ENCODE assay signal across 10 cellular contexts in genomic region chr6:104623052-104623690, GRCh38.
DNase-seq lines count a peak whose midpoint lies in the region; ATAC-seq lines count a peak whose summit lies in the region.
"Had no signal": no experiment of that assay in that cellular context is flagged by ENCODE, and none has a peak within 500 bp of the region (broad histone marks: within the 10 kb centered on the region; RNA-seq: fewer than 3 reads in every experiment).

No MANE protein-coding gene starts in this region.

- no peak overlapping the region for H3K27ac ChIP-seq in CD8-positive, alpha-beta memory T cell (ENCODE audit: low read depth, low read length)

- peaks cover 4 to 20% of the 10 kb centered on the region in 2 donors for H3K27me3 Mint-ChIP-seq in CD8-positive, alpha-beta memory T cell

- H3K27ac Mint-ChIP-seq in CD8-positive, alpha-beta memory T cell, result no peak overlapping the region
- H3K27ac Mint-ChIP-seq: T-helper 1 cell treated with Interleukin-12 subunit alpha and Interleukin-12 subunit beta and Interleukin-4 antibody, amounts not matched to agents 30 μg/mL and 1 μg/mL, for 36 hours had no signal

- H3K36me3 ChIP-seq in CD8-positive, alpha-beta memory T cell (ENCODE audit: insufficient read depth, low read length), result no peaks in the 10 kb centered on the region
- H3K36me3 ChIP-seq in H7 (replicated peaks; ENCODE audit: control insufficient read depth, insufficient read depth, low read length), result no peaks in the 10 kb centered on the region

- no peak overlapping the region for H3K4me3 ChIP-seq in CD8-positive, alpha-beta memory T cell (ENCODE audit: low read length)
- no peak overlapping the region for H3K4me3 ChIP-seq in H7 (ENCODE audit: insufficient read depth, low read depth, low read length)

- no peaks in the 10 kb centered on the region for H3K27me3 ChIP-seq in CD8-positive, alpha-beta memory T cell (ENCODE audit: insufficient read depth, low read length, poor library complexity, severe bottlenecking)
- H3K27me3 ChIP-seq in H7 (ENCODE audit: control insufficient read depth, insufficient read depth, low read length), result no peaks in the 10 kb centered on the region

- H3K9me3 ChIP-seq in CD8-positive, alpha-beta memory T cell (ENCODE audit: low read length), result no peaks in the 10 kb centered on the region

- no peak for ATAC-seq in GM21390 (IDR thresholded peaks at IDR 0.05; ENCODE audit: unreplicated experiment)
- ATAC-seq in HG03460 (IDR thresholded peaks at IDR 0.05; ENCODE audit: unreplicated experiment), result no peak
- ATAC-seq in GM18517 (IDR thresholded peaks at IDR 0.05; ENCODE audit: unreplicated experiment), result no peak

- peak overlapping the region in 6 of 7 donors; percentile 33 to 76 (median 46) for H3K4me3 Mint-ChIP-seq in CD8-positive, alpha-beta memory T cell
- H3K4me3 Mint-ChIP-seq: T-helper 1 cell treated with Interleukin-12 subunit alpha and Interleukin-12 subunit beta and Interleukin-4 antibody, amounts not matched to agents 30 μg/mL and 1 μg/mL, for 36 hours had no signal

- H3K36me3 Mint-ChIP-seq in CD8-positive, alpha-beta memory T cell, result no peaks in the 10 kb centered on the region

- DNase-seq in CD8-positive, alpha-beta memory T cell, result no peak
- peak; percentile 4 for DNase-seq in H7
- peak; percentile 56 for DNase-seq in SHP77 treated with DMSO at 0.1 percent for 48 hours (lab: John Stamatoyannopoulos, UW)
- peak; percentile 79 for DNase-seq in islet precursor cell
- no peak for DNase-seq in D341Med (ENCODE audit: low spot score)
- DNase-seq: aorta had no signal

- H3K9me3 Mint-ChIP-seq in CD8-positive, alpha-beta memory T cell, result no peaks in the 10 kb centered on the region
- H3K9me3 Mint-ChIP-seq: T-helper 1 cell treated with Interleukin-12 subunit alpha and Interleukin-12 subunit beta and Interleukin-4 antibody, amounts not matched to agents 30 μg/mL and 1 μg/mL, for 36 hours had no signal

- CTCF ChIA-PET in CD8-positive, alpha-beta memory T cell (lab: Charles Lee), result no interaction called here

- POLR2A ChIA-PET in CD8-positive, alpha-beta memory T cell (lab: Charles Lee), result no interaction called here

- no peaks in the 10 kb centered on the region for H3K4me1 ChIP-seq in CD8-positive, alpha-beta memory T cell (ENCODE audit: insufficient read depth, low read length)

- peaks cover 8 to 15% (median 10%) of the 10 kb centered on the region in 3 donors for H3K4me1 Mint-ChIP-seq in CD8-positive, alpha-beta memory T cell

Comparison
In these comparisons a context has a peak if more than half of its experiments do, and no peak if none do; other contexts are left out.
1. DNase-seq: peak in H7 (single experiment), SHP77 treated with DMSO at 0.1 percent for 48 hours (single experiment) and islet precursor cell (single experiment); none in CD8-positive, alpha-beta memory T cell (0 of 5) and D341Med (single experiment).